Comparison of ENCODE assay signal across 8 cellular contexts in genomic region chr6:33248932-33249731, GRCh38. TPM values are rescaled to one million over a fixed set of nuclear protein-coding genes. Genes with fewer than 3 reads are reported as not detected.
DNase-seq lines count a peak whose midpoint lies in the region; ATAC-seq, FAIRE-seq and TF ChIP-seq lines count a peak whose summit lies in the region.

No MANE protein-coding gene starts in this region.

- no peak for TF ChIP-seq CTCF in BE2C (IDR thresholded peaks at IDR 0.05; ENCODE audit: low read depth, low read length)
- no peak for TF ChIP-seq CTCF in coronary artery (IDR thresholded peaks at IDR 0.05)

- peak overlapping the region; percentile 94 for H3K27ac Mint-ChIP-seq in activated CD4-positive, alpha-beta T cell treated with anti-CD3 and anti-CD28 coated beads, Interleukin-2, amount 10 ng/mL, durations not matched to agents 24 days and 14 days

- peaks cover 12% of the 10 kb centered on the region for H3K4me1 ChIP-seq in BE2C

- no peaks in the 10 kb centered on the region for H3K9me3 ChIP-seq in BE2C

- peaks cover 34% of the 10 kb centered on the region for H3K4me1 Mint-ChIP-seq in activated CD4-positive, alpha-beta T cell treated with anti-CD3 and anti-CD28 coated beads, Interleukin-2, amount 10 ng/mL, durations not matched to agents 24 days and 14 days

- intact Hi-C loops in activated CD4-positive, alpha-beta T cell treated with anti-CD3 and anti-CD28 coated beads, Interleukin-2, amount 10 ng/mL, durations not matched to agents 24 days and 14 days (cut with micrococcal nuclease), result loop anchor here (1.0 to 2.0 kb wide), 10 partner anchors 22 to 234 kb away; partner anchors contain the start of genes B3GALT4, RING1, RXRB and SLC39A7
- intact Hi-C loops in left colon (cut with DNase I, micrococcal nuclease), result loop anchor here in 1 of 2 donors (5.0 kb wide), 3 partner anchors 87 to 237 kb away; no protein-coding TSS in a partner anchor

- H3K36me3 Mint-ChIP-seq in activated CD4-positive, alpha-beta T cell treated with anti-CD3 and anti-CD28 coated beads, Interleukin-2, amount 10 ng/mL, durations not matched to agents 24 days and 14 days (ENCODE audit: low read depth), result peaks cover 31% of the 10 kb centered on the region

- H3K27me3 Mint-ChIP-seq in activated CD4-positive, alpha-beta T cell treated with anti-CD3 and anti-CD28 coated beads, Interleukin-2, amount 10 ng/mL, durations not matched to agents 24 days and 14 days, result peaks cover 4% of the 10 kb centered on the region

- DNase-seq in BE2C (peak; percentile 98), GM19239 (ENCODE audit: insufficient read length, low spot score) (peak; percentile 76), NCI-H524 treated with DMSO at 0.1 percent for 48 hours (lab: John Stamatoyannopoulos, UW) (peak; percentile 96), coronary artery (ENCODE audit: low spot score) (peak; percentile 99), left colon (peak; percentile 97 to 99)
- peak; percentile 98 for DNase-seq in activated CD4-positive, alpha-beta T cell treated with anti-CD3 and anti-CD28 coated beads, Interleukin-2, amount 10 ng/mL, durations not matched to agents 24 days and 14 days
- peak; percentile 97 for DNase-seq in stimulated activated CD4-positive, alpha-beta T cell treated with anti-CD3 and anti-CD28 coated beads, Interleukin-1b, Interleukin-23, amount 100 ng/mL, for 48 hours

- H3K4me3 ChIP-seq in BE2C (ENCODE audit: low read depth, low read length), result peak overlapping the region; percentile 72
- peak overlapping the region; percentile 76 for H3K4me3 ChIP-seq in coronary artery

- ATAC-seq in HG03457 (IDR thresholded peaks at IDR 0.05; ENCODE audit: unreplicated experiment) (peak; percentile 77), left colon (peak; percentile 94)

- peak; percentile 95 for FAIRE-seq in GM19239 (lab: Jason Lieb, UNC)

- no peaks in the 10 kb centered on the region for H3K27me3 ChIP-seq in BE2C

- H3K9me3 Mint-ChIP-seq in activated CD4-positive, alpha-beta T cell treated with anti-CD3 and anti-CD28 coated beads, Interleukin-2, amount 10 ng/mL, durations not matched to agents 24 days and 14 days, result no peaks in the 10 kb centered on the region

- no peaks in the 10 kb centered on the region for H3K36me3 ChIP-seq in BE2C

- H3K4me3 Mint-ChIP-seq in activated CD4-positive, alpha-beta T cell treated with anti-CD3 and anti-CD28 coated beads, Interleukin-2, amount 10 ng/mL, durations not matched to agents 24 days and 14 days, result peak overlapping the region; percentile 91

- H3K27ac ChIP-seq in coronary artery, result peak overlapping the region; percentile 92 to 95

RNA-seq across cellular contexts. Expression of gene VPS52, which starts 22.5 kb away (rescaled TPM):
- 64.9 TPM for polyA plus RNA-seq in BE2C (2012; ENCODE audit: insufficient read depth, insufficient read length, low read depth)
- 59.9 and 64.9 TPM in 2 replicates for total RNA-seq in activated CD4-positive, alpha-beta T cell treated with anti-CD3 and anti-CD28 coated beads, Interleukin-2, amount 10 ng/mL, durations not matched to agents 24 days and 14 days
- total RNA-seq in left colon, result 10 to 100 TPM; 60.2 to 68.4 TPM

RNA-seq across cellular contexts. Expression of gene RPS18, which starts 22.7 kb away (rescaled TPM):
- 2,424 TPM for polyA plus RNA-seq in BE2C (2012; ENCODE audit: insufficient read depth, insufficient read length, low read depth)
- total RNA-seq in activated CD4-positive, alpha-beta T cell treated with anti-CD3 and anti-CD28 coated beads, Interleukin-2, amount 10 ng/mL, durations not matched to agents 24 days and 14 days, result 3,200 and 3,212 TPM in 2 replicates
- total RNA-seq in left colon, result 1,000 to 10,000 TPM; 1,882 to 2,045 TPM

RNA-seq across cellular contexts. Expression of gene B3GALT4, which starts 27.8 kb away (rescaled TPM):
- polyA plus RNA-seq in BE2C (2012; ENCODE audit: insufficient read depth, insufficient read length, low read depth), result 1.3 TPM
- total RNA-seq in activated CD4-positive, alpha-beta T cell treated with anti-CD3 and anti-CD28 coated beads, Interleukin-2, amount 10 ng/mL, durations not matched to agents 24 days and 14 days, result 4.1 and 4.6 TPM in 2 replicates
- 10 to 100 TPM; 34.8 to 40.3 TPM for total RNA-seq in left colon

RNA-seq across cellular contexts. Expression of gene WDR46, which starts 39.9 kb away (rescaled TPM):
- polyA plus RNA-seq in BE2C (2012; ENCODE audit: insufficient read depth, insufficient read length, low read depth), result 108 TPM
- total RNA-seq in activated CD4-positive, alpha-beta T cell treated with anti-CD3 and anti-CD28 coated beads, Interleukin-2, amount 10 ng/mL, durations not matched to agents 24 days and 14 days, result 106 and 120 TPM in 2 replicates
- 10 to 100 TPM; 27.7 to 29.3 TPM for total RNA-seq in left colon

RNA-seq across cellular contexts. Expression of gene PFDN6, which starts 40.3 kb away (rescaled TPM):
- 110 TPM for polyA plus RNA-seq in BE2C (2012; ENCODE audit: insufficient read depth, insufficient read length, low read depth)
- 114 and 132 TPM in 2 replicates for total RNA-seq in activated CD4-positive, alpha-beta T cell treated with anti-CD3 and anti-CD28 coated beads, Interleukin-2, amount 10 ng/mL, durations not matched to agents 24 days and 14 days
- 10 to 100 TPM; 36.8 to 45.7 TPM for total RNA-seq in left colon

Comparison
In these comparisons a context has a peak if more than half of its experiments do, and no peak if none do; other contexts are left out.
1. Peak in every context shown above with its lines: DNase-seq, ATAC-seq, H3K4me3 ChIP-seq and H3K27ac ChIP-seq.